Comparison of ENCODE assay signal across 35 cellular contexts in genomic region chr16:22181426-22181825, GRCh38.
"Had no signal": no experiment of that assay in that cellular context is flagged by ENCODE, and none has a peak within 500 bp of the region (broad histone marks: within the 10 kb centered on the region; RNA-seq: fewer than 3 reads in every experiment).

No MANE protein-coding gene starts in this region.

- H3K4me2 ChIP-seq: KMS-11 had no signal

- H3K4me3 ChIP-seq: MG63 had no signal

- H3K27ac ChIP-seq: KMS-11 had no signal

- H3K9me3 ChIP-seq: MG63 had no signal

- DNase-seq: Karpas-422, Kasumi-1, KG1, MG63, MM.1S, MV-4-11, NCI-H1048, NCI-H1092, NCI-H1092 treated with DMSO at 0.1 percent for 48 hours, NCI-H1105, NCI-H1105 treated with DMSO at 0.1 percent for 48 hours, NCI-H1417, NCI-H1417 treated with DMSO at 0.1 percent for 48 hours, NCI-H1436, NCI-H1436 treated with DMSO at 0.1 percent for 48 hours, NCI-H146, NCI-H1694, NCI-H1694 treated with DMSO at 0.1 percent for 48 hours, NCI-H187, NCI-H187 treated with DMSO at 0.1 percent for 48 hours, NCI-H1930, NCI-H2029, NCI-H2029 treated with DMSO at 0.1 percent for 48 hours, NCI-H2081, NCI-H2081 treated with DMSO at 0.1 percent for 48 hours, NCI-H2107, NCI-H2171, NCI-H2171 treated with DMSO at 0.1 percent for 48 hours, NCI-H2227 treated with DMSO at 0.1 percent for 48 hours, NCI-H226, NCI-H345, NCI-H446, NCI-H446 treated with DMSO at 0.1 percent for 48 hours, NCI-H510A had no signal

- H3K9ac ChIP-seq: KMS-11 had no signal

- H3K36me3 ChIP-seq: MG63 had no signal

- H3K27me3 ChIP-seq: MG63 had no signal
